In the genomic region with DNA sequence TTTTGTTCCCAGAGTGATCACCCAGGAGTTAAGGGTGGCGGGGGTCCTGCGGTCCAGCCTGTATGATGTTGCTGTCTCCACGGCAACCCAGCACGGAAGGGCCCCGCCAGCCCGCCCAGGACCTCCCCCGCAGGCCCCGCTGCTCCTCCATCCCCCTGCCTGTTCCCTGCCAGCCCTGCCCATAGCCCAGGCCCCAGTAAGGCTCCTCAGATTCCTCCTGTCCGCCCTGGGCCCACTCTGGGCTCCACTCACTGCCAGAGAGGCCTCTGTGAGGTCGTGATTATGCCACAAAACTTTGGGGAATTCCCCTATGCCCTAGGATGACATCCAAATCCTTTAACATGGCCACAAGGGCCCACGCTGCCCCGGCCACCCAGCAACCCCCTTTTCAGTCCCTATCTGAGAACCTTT, we compare ENCODE assay signal across 19 cellular contexts. TPM values are rescaled to one million over a fixed set of nuclear protein-coding genes. Genes with fewer than 3 reads are reported as not detected.
DNase-seq lines count a peak whose midpoint lies in the region; ATAC-seq, FAIRE-seq and TF ChIP-seq lines count a peak whose summit lies in the region.
"Had no signal": no experiment of that assay in that cellular context is flagged by ENCODE, and none has a peak within 500 bp of the region (broad histone marks: within the 10 kb centered on the region; RNA-seq: fewer than 3 reads in every experiment).

No MANE protein-coding gene starts in this region.

- H3K4me2 ChIP-seq in OCI-LY3 (ENCODE audit: low read length) (no peak overlapping the region), HepG2 (ENCODE audit: low read depth, low read length) (no peak overlapping the region; the same call in 1 of the 2 replicates)

- no peaks in the 10 kb centered on the region for H4K20me1 ChIP-seq in OCI-LY3 (ENCODE audit: insufficient read depth, low read length)
- no peaks in the 10 kb centered on the region for H4K20me1 ChIP-seq in HepG2 (ENCODE audit: insufficient read depth, low read length)

- POLR2A ChIA-PET in HepG2 (lab: Yijun Ruan, JAX) = no interaction called here

- peaks cover 7% of the 10 kb centered on the region for H3K4me1 ChIP-seq in OCI-LY3 (ENCODE audit: low read length)
- H3K4me1 ChIP-seq in HepG2 (ENCODE audit: insufficient read depth, low read length) = peaks cover 16% of the 10 kb centered on the region
- H3K4me1 ChIP-seq in spleen = peaks cover 0 to 16% (median 10%) of the 10 kb centered on the region in 6 donors
- H3K4me1 ChIP-seq: Peyer's patch had no signal

- H3K27me3 ChIP-seq in H7 (ENCODE audit: control insufficient read depth, insufficient read depth, low read length) (no peaks in the 10 kb centered on the region), OCI-LY3 (ENCODE audit: low read depth, low read length) (no peaks in the 10 kb centered on the region), HepG2 (ENCODE audit: control insufficient read depth in 1 of 2, insufficient read depth in 2 of 2, low read length in 2 of 2) (peaks cover 2 to 3% of the 10 kb centered on the region in 2 experiments; a peak in 2 of 5 replicates), spleen (replicated peaks in 1 of 7) (no peaks in the 10 kb centered on the region)
- H3K27me3 ChIP-seq: Peyer's patch had no signal

- in situ Hi-C loops in HepG2 (cut with HindIII; ENCODE audit: extremely low pct_ligation_motif_present, low pct_unique_long_range_greater_than_20kb) = no loop called here

- DNase-seq in H7 = peak; percentile 40
- DNase-seq in HepG2 (ENCODE audit: low spot score) = no peak
- peak; percentile 53 for DNase-seq in spleen
- DNase-seq in amniotic stem cell (lab: John Stamatoyannopoulos, UW) = no peak
- no peak for DNase-seq in NCI-H2227 treated with DMSO at 0.1 percent for 48 hours (lab: John Stamatoyannopoulos, UW)
- DNase-seq: CD4-positive, alpha-beta T cell; NCI-H1417; NCI-H2029; NCI-H2171; NCI-H510A; NCI-H82; Peyer's patch had no signal

- no peaks in the 10 kb centered on the region for H3K9me3 ChIP-seq in OCI-LY3 (ENCODE audit: insufficient read depth, low read length)
- no peaks in the 10 kb centered on the region for H3K9me3 ChIP-seq in HepG2 (ENCODE audit: low read length)
- peaks cover 0 to 2% (median 0%) of the 10 kb centered on the region in 8 donors for H3K9me3 ChIP-seq in spleen
- H3K9me3 ChIP-seq: Peyer's patch had no signal

- H3K9ac ChIP-seq in OCI-LY3 (ENCODE audit: low read length) (0 out of 2 replicates have a peak overlapping the region, but pooled peaks have one; percentile 2), HepG2 (ENCODE audit: insufficient read depth, low read depth, low read length) (no peak overlapping the region)

- no TSS peak for BruUV-seq in HepG2 (replicated peaks; lab: Mats Ljungman, UMichigan)

- H3K36me3 ChIP-seq in H7 (replicated peaks; ENCODE audit: control insufficient read depth, insufficient read depth, low read length) = no peaks in the 10 kb centered on the region
- H3K36me3 ChIP-seq in OCI-LY3 (replicated peaks; ENCODE audit: low read depth, low read length) = no peaks in the 10 kb centered on the region
- H3K36me3 ChIP-seq in HepG2 (replicated peaks in 1 of 2; ENCODE audit: control insufficient read depth in 1 of 2, insufficient read depth in 2 of 2, low read length in 2 of 2) = no peaks in the 10 kb centered on the region
- no peaks in the 10 kb centered on the region for H3K36me3 ChIP-seq in spleen
- H3K36me3 ChIP-seq: Peyer's patch had no signal

- H3K79me2 ChIP-seq in OCI-LY3 (ENCODE audit: low read length) = no peaks in the 10 kb centered on the region
- no peaks in the 10 kb centered on the region for H3K79me2 ChIP-seq in HepG2 (ENCODE audit: insufficient read depth, low read length)

- CTCF ChIA-PET in HepG2 (lab: Yijun Ruan, JAX; ENCODE audit: low intra/inter-chr PET ratio, low total read pairs) = no interaction called here

- no peak overlapping the region for H3K27ac ChIP-seq in OCI-LY3 (ENCODE audit: low read length)
- no peak overlapping the region for H3K27ac ChIP-seq in HepG2 (ENCODE audit: extremely low read length, insufficient read depth, low read length)
- no peak overlapping the region for H3K27ac ChIP-seq in spleen
- H3K27ac ChIP-seq: HL-60, Peyer's patch had no signal

- TF ChIP-seq EP300 in HepG2 (IDR thresholded peaks at IDR 0.05; ENCODE audit: low read depth in 2 of 2, low read length in 2 of 2) = no peak
- no peak for TF ChIP-seq EP300 in HepG2 (CRISPR knock-in tag; IDR thresholded peaks at IDR 0.05; ENCODE audit: borderline replicate concordance)

- WGBS in HepG2 (ENCODE audit: low lambda C conversion rate) = 90% methylated on average over 4 of the region's 12 CpGs
- 86 to 90% (median 90%) methylated on average over 10 to 12 of the region's 12 CpGs for WGBS in spleen, 5 donors

- no peak for TF ChIP-seq RAD21 in HepG2 (CRISPR knock-in tag; IDR thresholded peaks at IDR 0.05)

- intact Hi-C loops in HepG2 (cut with micrococcal nuclease; ENCODE audit: unreplicated experiment) = no loop called here
- intact Hi-C loops in spleen (cut with DNase I; ENCODE audit: low total_unique reads) = no loop called here

- TF ChIP-seq POLR2A in HepG2 (IDR thresholded peaks at IDR 0.05; ENCODE audit: insufficient read depth in 1 of 2, low read depth in 2 of 2, low read length in 2 of 2) (no peak), spleen (IDR thresholded peaks at IDR 0.05) (no peak)

- FAIRE-seq in HepG2 (lab: Jason Lieb, UNC) = no peak
- FAIRE-seq: K562 had no signal

- TF ChIP-seq CTCF in OCI-LY3 (IDR thresholded peaks at IDR 0.05; ENCODE audit: low read depth, low read length) (no peak), HepG2 (CRISPR knock-in tag; IDR thresholded peaks at IDR 0.05) (no peak), spleen (IDR thresholded peaks at IDR 0.05 in 8 of 11, conservative IDR thresholded peaks at IDR 0.05 in 3 of 11) (no peak)

- H2AFZ ChIP-seq in OCI-LY3 (ENCODE audit: low read depth, low read length) (no peak overlapping the region), HepG2 (ENCODE audit: low read length) (no peak overlapping the region)

- ATAC-seq in HepG2 (peak; percentile 12; the same call in 2 of the 3 replicates), GM18858 (IDR thresholded peaks at IDR 0.05; ENCODE audit: unreplicated experiment) (no peak), HG02981 (IDR thresholded peaks at IDR 0.05; ENCODE audit: unreplicated experiment) (no peak)
- ATAC-seq: HCT116, K562, Right ventricle myocardium inferior had no signal

- no peak overlapping the region for H3K4me3 ChIP-seq in H7 (ENCODE audit: insufficient read depth, low read depth, low read length)
- no peak overlapping the region for H3K4me3 ChIP-seq in OCI-LY3 (ENCODE audit: low read length)
- no peak overlapping the region for H3K4me3 ChIP-seq in HepG2 (replicated peaks in 1 of 3; ENCODE audit: insufficient read depth in 1 of 3, low read depth in 2 of 3, low read length in 3 of 3)
- H3K4me3 ChIP-seq in spleen = no peak overlapping the region
- H3K4me3 ChIP-seq: K562, Peyer's patch had no signal

TF ChIP-seq in HepG2, 621 proteins besides CTCF, POLR2A, EP300 and RAD21 (continues in another document):
- TF ChIP-seq, protein P1, sequence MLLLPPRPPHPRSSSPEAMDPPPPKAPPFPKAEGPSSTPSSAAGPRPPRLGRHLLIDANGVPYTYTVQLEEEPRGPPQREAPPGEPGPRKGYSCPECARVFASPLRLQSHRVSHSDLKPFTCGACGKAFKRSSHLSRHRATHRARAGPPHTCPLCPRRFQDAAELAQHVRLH (CRISPR knock-in tag; IDR thresholded peaks at IDR 0.05; ENCODE audit: borderline replicate concordance, low read depth) = no peak

RNA-seq across cellular contexts. Expression of gene HSP90AA1, which starts 20.8 kb away (rescaled TPM):
- total RNA-seq in H7 (2014; rRNA removed; shearing (Covaris generic)) = 183 and 254 TPM in 2 replicates
- total RNA-seq in HepG2 (2016; rRNA removed; fragmentation: Illumina TruSeq; extraction: Trizol) = 636 and 1,509 TPM in 2 replicates
- 68.9 and 73.7 TPM in 2 replicates for total RNA-seq in HepG2 (2016; cell fraction: cytosol; rRNA removed; fragmentation: Illumina TruSeq; extraction: Trizol; ENCODE audit: low read depth)
- 651 and 1,441 TPM in 2 replicates for total RNA-seq in HepG2 (2016; cell fraction: insoluble cytoplasmic fraction; rRNA removed; fragmentation: Illumina TruSeq; extraction: Trizol)
- total RNA-seq in HepG2 (2016; cell fraction: membrane; rRNA removed; fragmentation: Illumina TruSeq; extraction: Trizol) = 133 and 157 TPM in 2 replicates
- total RNA-seq in HepG2 (2016; cell fraction: nucleus; rRNA removed; fragmentation: Illumina TruSeq; extraction: Trizol) = 507 and 548 TPM in 2 replicates
- polyA plus RNA-seq in HepG2 (2011; rRNA removed) = 205 and 262 TPM in 2 replicates
- 127 and 221 TPM in 2 replicates for polyA plus RNA-seq in HepG2 (2011; cell fraction: cytosol; rRNA removed)
- 46.7 and 79.9 TPM in 2 replicates for polyA plus RNA-seq in HepG2 (2011; cell fraction: nucleus; rRNA removed)
- 319 and 504 TPM in 2 replicates for polyA plus RNA-seq in HepG2 (2012)
- 49.1 and 55.8 TPM in 2 replicates for polyA plus RNA-seq in HepG2 (2016; cell fraction: cytosol; fragmentation: Illumina TruSeq; extraction: Trizol; ENCODE audit: low read depth)
- polyA plus RNA-seq in HepG2 (2016; cell fraction: insoluble cytoplasmic fraction; fragmentation: Illumina TruSeq; extraction: Trizol; ENCODE audit: low read depth) = 1,691 and 1,814 TPM in 2 replicates
- polyA plus RNA-seq in HepG2 (2016; cell fraction: membrane; fragmentation: Illumina TruSeq; extraction: Trizol; ENCODE audit: low read depth) = 108 and 125 TPM in 2 replicates
- polyA plus RNA-seq in HepG2 (2016; cell fraction: nucleus; fragmentation: Illumina TruSeq; extraction: Trizol; ENCODE audit: insufficient read depth, low read depth) = 669 and 675 TPM in 2 replicates
- polyA minus RNA-seq in HepG2 (2011; rRNA and poly(A)+ RNA removed; ENCODE audit: low replicate concordance) = 117 and 458 TPM in 2 replicates
- polyA minus RNA-seq in HepG2 (2011; cell fraction: cytosol; rRNA and poly(A)+ RNA removed) = 494 and 532 TPM in 2 replicates
- 134 and 221 TPM in 2 replicates for polyA minus RNA-seq in HepG2 (2011; cell fraction: nucleus; rRNA and poly(A)+ RNA removed)
- 100 to 1,000 TPM; 162 to 395 (median 240) TPM for total RNA-seq in spleen
- polyA plus RNA-seq in spleen = 100 to 1,000 TPM in 2 of 3 donors, 10 to 100 TPM in 1; 98.3 to 178 (median 139) TPM

Comparison
In these comparisons a context has a peak if more than half of its experiments do, and no peak if none do; other contexts are left out.
1. DNase-seq: peak in H7 (single experiment) and spleen (single experiment); none in HepG2 (single experiment), amniotic stem cell (single experiment) and NCI-H2227 treated with DMSO at 0.1 percent for 48 hours (single experiment).